In genomic region chr15:75204340-75205063, GRCh38 we compare ENCODE assay signal across 1 cellular context.
TF ChIP-seq lines count a peak whose summit lies in the region.

No MANE protein-coding gene starts in this region.

TF ChIP-seq in HEK293, 187 proteins besides CTCF, POLR2A, EP300 and RAD21 (continued from another document and continues in another):
- TF ChIP-seq ZNF362 (tag by site-specific recombination; IDR thresholded peaks at IDR 0.05) = peak; percentile 86
- TF ChIP-seq ZNF701 (tag by site-specific recombination; IDR thresholded peaks at IDR 0.05) = no peak
- TF ChIP-seq ZXDB (tag by site-specific recombination; IDR thresholded peaks at IDR 0.05) = peak; percentile 72; the same call in 1 of the 2 replicates
- peak; percentile 25; the same call in 1 of the 2 replicates for TF ChIP-seq ZNF843 (tag by site-specific recombination; IDR thresholded peaks at IDR 0.05)
- no peak for TF ChIP-seq OVOL3 (tag by site-specific recombination; IDR thresholded peaks at IDR 0.05)
- TF ChIP-seq PRDM2 (tag by site-specific recombination; IDR thresholded peaks at IDR 0.05; ENCODE audit: borderline replicate concordance) = no peak
- TF ChIP-seq GLI2 (tag by site-specific recombination; IDR thresholded peaks at IDR 0.05; ENCODE audit: borderline replicate concordance, low read depth) = no peak
- TF ChIP-seq ZSCAN5A (tag by site-specific recombination; IDR thresholded peaks at IDR 0.05) = no peak
- no peak for TF ChIP-seq MYNN (tag by site-specific recombination; IDR thresholded peaks at IDR 0.05; ENCODE audit: borderline replicate concordance)
- TF ChIP-seq ZNF510 (tag by site-specific recombination; IDR thresholded peaks at IDR 0.05; ENCODE audit: insufficient replicate concordance) = no peak
- TF ChIP-seq ZNF555 (tag by site-specific recombination; conservative IDR thresholded peaks at IDR 0.05) = no peak
- peak; percentile 40; the same call in 1 of the 2 replicates for TF ChIP-seq ZNF639 (tag by site-specific recombination; IDR thresholded peaks at IDR 0.05)
- TF ChIP-seq OSR2 (tag by site-specific recombination; IDR thresholded peaks at IDR 0.05) = no peak
- no peak for TF ChIP-seq ZNF112 (tag by site-specific recombination; IDR thresholded peaks at IDR 0.05)
- peak; percentile 95 for TF ChIP-seq ZNF692 (tag by site-specific recombination; IDR thresholded peaks at IDR 0.05)
- peak; percentile 92 for TF ChIP-seq ZFP69B (tag by site-specific recombination; IDR thresholded peaks at IDR 0.05)
- 0 out of 2 replicates have a peak, but pooled peaks have one; percentile 37 for TF ChIP-seq INSM2 (tag by site-specific recombination; IDR thresholded peaks at IDR 0.05)
- no peak for TF ChIP-seq PRDM6 (tag by site-specific recombination; IDR thresholded peaks at IDR 0.05)
- TF ChIP-seq ZNF16 (tag by site-specific recombination; IDR thresholded peaks at IDR 0.05; ENCODE audit: low read depth) = 0 out of 2 replicates have a peak, but pooled peaks have one; percentile 21
- peak; percentile 93 for TF ChIP-seq KLF17 (tag by site-specific recombination; IDR thresholded peaks at IDR 0.05)
- no peak for TF ChIP-seq ZNF548 (tag by site-specific recombination; IDR thresholded peaks at IDR 0.05)
- TF ChIP-seq SCRT2 (tag by site-specific recombination; IDR thresholded peaks at IDR 0.05) = peak; percentile 43; the same call in 1 of the 2 replicates
- peak; percentile 90 for TF ChIP-seq ZBTB48 (tag by site-specific recombination; IDR thresholded peaks at IDR 0.05)
- TF ChIP-seq ZNF654 (tag by site-specific recombination; IDR thresholded peaks at IDR 0.05; ENCODE audit: low read depth) = peak; percentile 99
- TF ChIP-seq SP3 (tag by site-specific recombination; IDR thresholded peaks at IDR 0.05) = peak; percentile 89
- no peak for TF ChIP-seq ZNF624 (tag by site-specific recombination; IDR thresholded peaks at IDR 0.05)
- TF ChIP-seq ZNF629 (tag by site-specific recombination; IDR thresholded peaks at IDR 0.05) = peak; percentile 60
- TF ChIP-seq ZNF175 (tag by site-specific recombination; IDR thresholded peaks at IDR 0.05) = no peak
- TF ChIP-seq WT1 (tag by site-specific recombination; IDR thresholded peaks at IDR 0.05) = peak; percentile 18; the same call in 1 of the 2 replicates
- no peak for TF ChIP-seq SALL2 (tag by site-specific recombination; IDR thresholded peaks at IDR 0.05; ENCODE audit: borderline replicate concordance)
- TF ChIP-seq ZNF211 (tag by site-specific recombination; IDR thresholded peaks at IDR 0.05; ENCODE audit: low read depth) = no peak
- no peak for TF ChIP-seq ZNF423 (tag by site-specific recombination; IDR thresholded peaks at IDR 0.05)
- peak; percentile 97 for TF ChIP-seq ZNF2 (tag by site-specific recombination; IDR thresholded peaks at IDR 0.05)
- peak; percentile 99 for TF ChIP-seq KLF16 (tag by site-specific recombination; IDR thresholded peaks at IDR 0.05)
- TF ChIP-seq ZNF48 (tag by site-specific recombination; IDR thresholded peaks at IDR 0.05) = no peak
- no peak for TF ChIP-seq ZNF280D (tag by site-specific recombination; IDR thresholded peaks at IDR 0.05)
- no peak for TF ChIP-seq ZNF791 (tag by site-specific recombination; IDR thresholded peaks at IDR 0.05)
- peak; percentile 99 for TF ChIP-seq PATZ1 (tag by site-specific recombination; IDR thresholded peaks at IDR 0.05)
- peak; percentile 93 for TF ChIP-seq ZSCAN30 (tag by site-specific recombination; IDR thresholded peaks at IDR 0.05)
